1 cellular context compared by ENCODE assay signal in the genomic region with DNA sequence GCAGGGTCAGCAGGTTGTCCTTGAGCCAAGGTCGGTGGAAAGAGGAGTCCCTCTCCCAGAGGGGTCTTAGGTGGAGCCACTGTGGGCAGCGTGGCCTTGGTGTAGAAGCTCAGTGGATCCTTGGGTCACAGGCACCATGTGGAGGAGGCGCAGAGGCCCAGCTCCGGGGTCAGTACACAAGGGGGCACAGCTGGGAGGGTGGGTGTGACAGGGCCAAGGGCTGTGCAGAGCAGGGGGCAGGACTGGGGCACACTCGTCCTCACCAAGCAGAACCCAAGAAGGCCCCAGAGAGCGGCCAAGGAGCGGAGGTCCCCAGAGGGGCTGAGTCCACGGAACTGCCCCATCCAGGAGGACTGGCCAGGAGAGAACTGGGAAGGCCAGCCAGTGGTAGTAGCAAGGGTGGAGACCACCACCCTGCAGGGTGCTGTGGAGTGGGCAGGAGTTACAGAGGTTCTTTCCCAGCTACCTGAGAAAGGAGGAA.
TF ChIP-seq lines count a peak whose summit lies in the region.

No MANE protein-coding gene starts in this region.

TF ChIP-seq in GM23338, 12 proteins besides CTCF, POLR2A, EP300 and RAD21 (continued from another document):
- TF ChIP-seq, protein P1, sequence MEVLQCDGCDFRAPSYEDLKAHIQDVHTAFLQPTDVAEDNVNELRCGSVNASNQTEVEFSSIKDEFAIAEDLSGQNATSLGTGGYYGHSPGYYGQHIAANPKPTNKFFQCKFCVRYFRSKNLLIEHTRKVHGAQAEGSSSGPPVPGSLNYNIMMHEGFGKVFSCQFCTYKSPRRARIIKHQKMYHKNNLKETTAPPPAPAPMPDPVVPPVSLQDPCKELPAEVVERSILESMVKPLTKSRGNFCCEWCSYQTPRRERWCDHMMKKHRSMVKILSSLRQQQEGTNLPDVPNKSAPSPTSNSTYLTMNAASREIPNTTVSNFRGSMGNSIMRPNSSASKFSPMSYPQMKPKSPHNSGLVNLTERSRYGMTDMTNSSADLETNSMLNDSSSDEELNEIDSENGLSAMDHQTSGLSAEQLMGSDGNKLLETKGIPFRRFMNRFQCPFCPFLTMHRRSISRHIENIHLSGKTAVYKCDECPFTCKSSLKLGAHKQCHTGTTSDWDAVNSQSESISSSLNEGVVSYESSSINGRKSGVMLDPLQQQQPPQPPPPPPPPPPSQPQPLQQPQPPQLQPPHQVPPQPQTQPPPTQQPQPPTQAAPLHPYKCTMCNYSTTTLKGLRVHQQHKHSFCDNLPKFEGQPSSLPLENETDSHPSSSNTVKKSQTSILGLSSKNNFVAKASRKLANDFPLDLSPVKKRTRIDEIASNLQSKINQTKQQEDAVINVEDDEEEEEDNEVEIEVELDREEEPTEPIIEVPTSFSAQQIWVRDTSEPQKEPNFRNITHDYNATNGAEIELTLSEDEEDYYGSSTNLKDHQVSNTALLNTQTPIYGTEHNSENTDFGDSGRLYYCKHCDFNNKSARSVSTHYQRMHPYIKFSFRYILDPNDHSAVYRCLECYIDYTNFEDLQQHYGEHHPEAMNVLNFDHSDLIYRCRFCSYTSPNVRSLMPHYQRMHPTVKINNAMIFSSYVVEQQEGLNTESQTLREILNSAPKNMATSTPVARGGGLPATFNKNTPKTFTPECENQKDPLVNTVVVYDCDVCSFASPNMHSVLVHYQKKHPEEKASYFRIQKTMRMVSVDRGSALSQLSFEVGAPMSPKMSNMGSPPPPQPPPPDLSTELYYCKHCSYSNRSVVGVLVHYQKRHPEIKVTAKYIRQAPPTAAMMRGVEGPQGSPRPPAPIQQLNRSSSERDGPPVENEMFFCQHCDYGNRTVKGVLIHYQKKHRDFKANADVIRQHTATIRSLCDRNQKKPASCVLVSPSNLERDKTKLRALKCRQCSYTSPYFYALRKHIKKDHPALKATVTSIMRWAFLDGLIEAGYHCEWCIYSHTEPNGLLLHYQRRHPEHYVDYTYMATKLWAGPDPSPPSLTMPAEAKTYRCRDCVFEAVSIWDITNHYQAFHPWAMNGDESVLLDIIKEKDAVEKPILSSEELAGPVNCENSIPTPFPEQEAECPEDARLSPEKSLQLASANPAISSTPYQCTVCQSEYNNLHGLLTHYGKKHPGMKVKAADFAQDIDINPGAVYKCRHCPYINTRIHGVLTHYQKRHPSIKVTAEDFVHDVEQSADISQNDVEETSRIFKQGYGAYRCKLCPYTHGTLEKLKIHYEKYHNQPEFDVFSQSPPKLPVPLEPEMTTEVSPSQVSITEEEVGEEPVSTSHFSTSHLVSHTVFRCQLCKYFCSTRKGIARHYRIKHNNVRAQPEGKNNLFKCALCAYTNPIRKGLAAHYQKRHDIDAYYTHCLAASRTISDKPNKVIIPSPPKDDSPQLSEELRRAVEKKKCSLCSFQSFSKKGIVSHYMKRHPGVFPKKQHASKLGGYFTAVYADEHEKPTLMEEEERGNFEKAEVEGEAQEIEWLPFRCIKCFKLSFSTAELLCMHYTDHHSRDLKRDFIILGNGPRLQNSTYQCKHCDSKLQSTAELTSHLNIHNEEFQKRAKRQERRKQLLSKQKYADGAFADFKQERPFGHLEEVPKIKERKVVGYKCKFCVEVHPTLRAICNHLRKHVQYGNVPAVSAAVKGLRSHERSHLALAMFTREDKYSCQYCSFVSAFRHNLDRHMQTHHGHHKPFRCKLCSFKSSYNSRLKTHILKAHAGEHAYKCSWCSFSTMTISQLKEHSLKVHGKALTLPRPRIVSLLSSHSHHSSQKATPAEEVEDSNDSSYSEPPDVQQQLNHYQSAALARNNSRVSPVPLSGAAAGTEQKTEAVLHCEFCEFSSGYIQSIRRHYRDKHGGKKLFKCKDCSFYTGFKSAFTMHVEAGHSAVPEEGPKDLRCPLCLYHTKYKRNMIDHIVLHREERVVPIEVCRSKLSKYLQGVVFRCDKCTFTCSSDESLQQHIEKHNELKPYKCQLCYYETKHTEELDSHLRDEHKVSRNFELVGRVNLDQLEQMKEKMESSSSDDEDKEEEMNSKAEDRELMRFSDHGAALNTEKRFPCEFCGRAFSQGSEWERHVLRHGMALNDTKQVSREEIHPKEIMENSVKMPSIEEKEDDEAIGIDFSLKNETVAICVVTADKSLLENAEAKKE (CRISPR knock-in tag; IDR thresholded peaks at IDR 0.05): no peak
- TF ChIP-seq JUNB (IDR thresholded peaks at IDR 0.05; ENCODE audit: unreplicated experiment): no peak
- TF ChIP-seq, protein P2, sequence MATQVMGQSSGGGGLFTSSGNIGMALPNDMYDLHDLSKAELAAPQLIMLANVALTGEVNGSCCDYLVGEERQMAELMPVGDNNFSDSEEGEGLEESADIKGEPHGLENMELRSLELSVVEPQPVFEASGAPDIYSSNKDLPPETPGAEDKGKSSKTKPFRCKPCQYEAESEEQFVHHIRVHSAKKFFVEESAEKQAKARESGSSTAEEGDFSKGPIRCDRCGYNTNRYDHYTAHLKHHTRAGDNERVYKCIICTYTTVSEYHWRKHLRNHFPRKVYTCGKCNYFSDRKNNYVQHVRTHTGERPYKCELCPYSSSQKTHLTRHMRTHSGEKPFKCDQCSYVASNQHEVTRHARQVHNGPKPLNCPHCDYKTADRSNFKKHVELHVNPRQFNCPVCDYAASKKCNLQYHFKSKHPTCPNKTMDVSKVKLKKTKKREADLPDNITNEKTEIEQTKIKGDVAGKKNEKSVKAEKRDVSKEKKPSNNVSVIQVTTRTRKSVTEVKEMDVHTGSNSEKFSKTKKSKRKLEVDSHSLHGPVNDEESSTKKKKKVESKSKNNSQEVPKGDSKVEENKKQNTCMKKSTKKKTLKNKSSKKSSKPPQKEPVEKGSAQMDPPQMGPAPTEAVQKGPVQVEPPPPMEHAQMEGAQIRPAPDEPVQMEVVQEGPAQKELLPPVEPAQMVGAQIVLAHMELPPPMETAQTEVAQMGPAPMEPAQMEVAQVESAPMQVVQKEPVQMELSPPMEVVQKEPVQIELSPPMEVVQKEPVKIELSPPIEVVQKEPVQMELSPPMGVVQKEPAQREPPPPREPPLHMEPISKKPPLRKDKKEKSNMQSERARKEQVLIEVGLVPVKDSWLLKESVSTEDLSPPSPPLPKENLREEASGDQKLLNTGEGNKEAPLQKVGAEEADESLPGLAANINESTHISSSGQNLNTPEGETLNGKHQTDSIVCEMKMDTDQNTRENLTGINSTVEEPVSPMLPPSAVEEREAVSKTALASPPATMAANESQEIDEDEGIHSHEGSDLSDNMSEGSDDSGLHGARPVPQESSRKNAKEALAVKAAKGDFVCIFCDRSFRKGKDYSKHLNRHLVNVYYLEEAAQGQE (IDR thresholded peaks at IDR 0.05; ENCODE audit: unreplicated experiment): no peak
- TF ChIP-seq ZNF114 (CRISPR knock-in tag; IDR thresholded peaks at IDR 0.05): no peak
- no peak for TF ChIP-seq NANOG (IDR thresholded peaks at IDR 0.05; ENCODE audit: borderline replicate concordance)
- TF ChIP-seq STAT1 (IDR thresholded peaks at IDR 0.05; ENCODE audit: unreplicated experiment): no peak
- no peak for TF ChIP-seq ZNF331 (CRISPR knock-in tag; IDR thresholded peaks at IDR 0.05; ENCODE audit: low read depth)
- no peak for TF ChIP-seq EZH2phosphoT487 (IDR thresholded peaks at IDR 0.05; ENCODE audit: unreplicated experiment)
- no peak for TF ChIP-seq EZH2 (IDR thresholded peaks at IDR 0.05; ENCODE audit: low read depth, unreplicated experiment)
TF ChIP-seq in GM23338: peak in this region for 0.
